In the genomic region with DNA sequence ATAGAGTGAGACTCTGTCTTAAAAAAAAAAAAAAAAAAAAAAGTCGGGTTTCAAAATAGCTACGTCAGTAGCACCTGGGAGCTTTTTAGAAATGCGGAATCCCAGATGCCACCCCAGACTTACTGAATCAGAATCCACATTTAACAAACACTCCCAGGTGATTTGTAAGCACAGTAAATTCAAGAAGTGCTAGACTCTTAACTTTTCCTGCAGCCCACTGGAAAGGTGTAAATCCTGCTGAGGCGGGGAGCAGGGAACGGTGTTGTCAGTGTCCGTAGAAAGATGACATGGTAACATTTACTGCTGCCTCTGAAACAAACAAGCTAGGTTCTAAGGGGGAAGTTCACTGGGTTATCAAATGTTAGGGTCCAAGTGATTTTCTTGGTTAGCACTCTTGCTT, we compare ENCODE assay signal across 26 cellular contexts.
"Had no signal": no experiment of that assay in that cellular context is flagged by ENCODE, and none has a peak within 500 bp of the region (broad histone marks: within the 10 kb centered on the region; RNA-seq: fewer than 3 reads in every experiment).

No MANE protein-coding gene starts in this region.

- DNase-seq: natural killer cell; occipital lobe; pancreas; retina; right cardiac atrium; right lobe of liver; sigmoid colon; small intestine; stimulated activated CD4-positive, alpha-beta T cell treated with anti-CD3 and anti-CD28 coated beads, Interleukin-15, amount 100 ng/mL, for 24 hours; stimulated activated CD4-positive, alpha-beta T cell treated with anti-CD3 and anti-CD28 coated beads, Interleukin-2, amount 100 ng/mL, for 24 hours; stimulated activated CD4-positive, alpha-beta T cell treated with anti-CD3 and anti-CD28 coated beads, Interleukin-2, amount 100 ng/mL, for 48 hours; stimulated activated CD4-positive, alpha-beta T cell treated with anti-CD3 and anti-CD28 coated beads, Interleukin-4, amount 100 ng/mL, for 24 hours; stimulated activated naive B cell treated with anti-CD40 and anti-IgM and Interleukin-4, amounts not matched to agents 10 μg/mL and 1 μg/mL and 100 μg/mL, for 72 hours; stimulated activated naive CD4-positive, alpha-beta T cell treated with Interleukin-2 at 50 U/mL for 16 hours; stomach; thyroid gland; trophoblast cell; upper lobe of left lung had no signal

- H3K36me3 Mint-ChIP-seq: natural killer cell, neural progenitor cell had no signal

- H3K4me1 ChIP-seq: prostate gland had no signal

- H3K27ac Mint-ChIP-seq: natural killer cell; stimulated activated naive B cell treated with anti-CD40 and anti-IgM and Interleukin-4, amounts not matched to agents 10 μg/mL and 1 μg/mL and 100 μg/mL, for 72 hours had no signal

- H3K4me3 Mint-ChIP-seq: stimulated activated naive B cell treated with anti-CD40 and anti-IgM and Interleukin-4, amounts not matched to agents 10 μg/mL and 1 μg/mL and 100 μg/mL, for 72 hours; stimulated activated naive CD8-positive, alpha-beta T cell treated with anti-CD3 and anti-CD28 coated beads, Interleukin-15, Interleukin-2, amounts not matched to agents 100 ng/mL and 50 ng/mL, for 24 hours had no signal

- H3K27me3 ChIP-seq: neural progenitor cell, pancreas, right lobe of liver, sigmoid colon, stomach, thyroid gland, tibial nerve, upper lobe of left lung, vagina had no signal

- H3K9me3 ChIP-seq: pancreas, prostate gland, right lobe of liver, sigmoid colon, stomach, thoracic aorta, thyroid gland, tibial nerve, upper lobe of left lung, vagina had no signal

- H3K9me3 Mint-ChIP-seq: natural killer cell; nephron; neural progenitor cell; stimulated activated effector memory CD8-positive, alpha-beta T cell treated with anti-CD3 and anti-CD28 coated beads, Interleukin-12 subunit alpha, Interleukin-12 subunit beta, amount 100 ng/mL, for 72 hours; stimulated activated naive B cell treated with anti-CD40 and anti-IgM and Interleukin-4, amounts not matched to agents 10 μg/mL and 1 μg/mL and 100 μg/mL, for 72 hours; stimulated activated naive CD8-positive, alpha-beta T cell treated with anti-CD3 and anti-CD28 coated beads, Interleukin-15, Interleukin-2, amounts not matched to agents 100 ng/mL and 50 ng/mL, for 24 hours had no signal

- H3K27me3 Mint-ChIP-seq: stimulated activated naive B cell treated with anti-CD40 and anti-IgM and Interleukin-4, amounts not matched to agents 10 μg/mL and 1 μg/mL and 100 μg/mL, for 72 hours; stimulated activated naive CD8-positive, alpha-beta T cell treated with anti-CD3 and anti-CD28 coated beads, Interleukin-15, Interleukin-2, amounts not matched to agents 100 ng/mL and 50 ng/mL, for 24 hours had no signal

- H3K9ac ChIP-seq: neural progenitor cell had no signal

- H3K36me3 ChIP-seq: neural progenitor cell, pancreas, prostate gland, right lobe of liver, sigmoid colon, stomach, thoracic aorta, thyroid gland, tibial nerve, upper lobe of left lung, vagina had no signal

- H3K4me3 ChIP-seq: neural progenitor cell, pancreas, prostate gland, right lobe of liver, sigmoid colon, stomach, thoracic aorta, thyroid gland, tibial nerve, upper lobe of left lung, vagina had no signal

- ATAC-seq: natural killer cell; pancreas; right cardiac atrium; right lobe of liver; stimulated activated effector memory CD8-positive, alpha-beta T cell treated with anti-CD3 and anti-CD28 coated beads, Interleukin-12 subunit alpha, Interleukin-12 subunit beta, amount 100 ng/mL, for 72 hours; stimulated activated naive B cell treated with anti-CD40 and anti-IgM and Interleukin-4, amounts not matched to agents 10 μg/mL and 1 μg/mL and 100 μg/mL, for 72 hours had no signal

- H3K27ac ChIP-seq: neural progenitor cell, pancreas, prostate gland, right lobe of liver, sigmoid colon, stomach, thoracic aorta, thyroid gland, tibial nerve, upper lobe of left lung, vagina had no signal

- H3K4me2 ChIP-seq: neural progenitor cell had no signal
